Comparison of ENCODE assay signal across 1 cellular context in the genomic region with DNA sequence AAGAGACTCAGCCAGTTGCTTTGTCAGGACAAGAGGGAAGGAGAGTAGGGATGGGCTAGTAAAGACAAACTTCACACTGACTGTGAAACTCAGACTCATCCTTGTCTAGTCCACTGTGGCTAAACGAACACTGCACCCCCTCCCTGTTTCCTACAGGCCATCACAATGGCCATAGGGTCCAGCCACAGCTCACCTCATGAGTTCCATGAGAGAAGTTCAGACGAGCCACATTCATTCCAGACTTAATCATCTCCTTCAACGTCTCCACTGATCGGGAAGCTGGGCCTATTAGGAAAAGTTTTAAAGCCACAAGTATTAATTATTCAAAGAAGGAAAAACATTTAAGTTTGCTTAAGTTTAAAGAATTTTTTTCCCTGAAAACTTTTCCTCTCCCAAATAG.
TF ChIP-seq lines count a peak whose summit lies in the region.

No MANE protein-coding gene starts in this region.

TF ChIP-seq in HEK293, 187 proteins besides CTCF, POLR2A, EP300 and RAD21:
- TF ChIP-seq ZNF394 (tag by site-specific recombination; IDR thresholded peaks at IDR 0.05; ENCODE audit: borderline replicate concordance) (no peak), ZNF677 (tag by site-specific recombination; IDR thresholded peaks at IDR 0.05) (no peak), ZNF610 (tag by site-specific recombination; IDR thresholded peaks at IDR 0.05; ENCODE audit: borderline replicate concordance) (no peak), ZNF211 (tag by site-specific recombination; IDR thresholded peaks at IDR 0.05; ENCODE audit: low read depth) (no peak), PBX3 (CRISPR knock-in tag; IDR thresholded peaks at IDR 0.05) (no peak), SETDB1 (IDR thresholded peaks at IDR 0.05; ENCODE audit: insufficient read length, low read length) (no peak)
